9 cellular contexts compared by ENCODE assay signal in genomic region chr2:128520787-128521186, GRCh38.
DNase-seq lines count a peak whose midpoint lies in the region; ATAC-seq and TF ChIP-seq lines count a peak whose summit lies in the region.
"Had no signal": no experiment of that assay in that cellular context is flagged by ENCODE, and none has a peak within 500 bp of the region (broad histone marks: within the 10 kb centered on the region; RNA-seq: fewer than 3 reads in every experiment).

No MANE protein-coding gene starts in this region.

- H3K9me3 Mint-ChIP-seq in natural killer cell: no peaks in the 10 kb centered on the region
- H3K9me3 Mint-ChIP-seq: HFFc6 had no signal

- peak; percentile 83 for ATAC-seq in GM18873 (IDR thresholded peaks at IDR 0.05; ENCODE audit: low FRiP score, unreplicated experiment)
- peak; percentile 95 for ATAC-seq in GM21825 (IDR thresholded peaks at IDR 0.05; ENCODE audit: unreplicated experiment)
- ATAC-seq in natural killer cell: peak; percentile 30 to 43 (median 31)
- ATAC-seq in left ventricle myocardium superior: no peak

- H3K27ac Mint-ChIP-seq in natural killer cell: no peak overlapping the region
- H3K27ac Mint-ChIP-seq: HFFc6 had no signal

- CTCF ChIA-PET in RWPE1 (lab: Yijun Ruan, JAX): no interaction called here

- no peaks in the 10 kb centered on the region for H3K4me1 Mint-ChIP-seq in natural killer cell

- intact Hi-C loops in natural killer cell (cut with micrococcal nuclease): no loop called here
- intact Hi-C loops in left ventricle myocardium superior (cut with micrococcal nuclease): no loop called here

- no peaks in the 10 kb centered on the region for H3K36me3 Mint-ChIP-seq in natural killer cell

- no peak overlapping the region for H3K27ac ChIP-seq in RWPE1

- TF ChIP-seq CTCF in natural killer cell (IDR thresholded peaks at IDR 0.05) (no peak), RWPE1 (conservative IDR thresholded peaks at IDR 0.05; ENCODE audit: low read depth) (no peak)

- peak; percentile 52 for DNase-seq in Jurkat, Clone E6-1 (ENCODE audit: low read depth, low spot score)
- DNase-seq in natural killer cell (no peak), KG1 (lab: John Stamatoyannopoulos, UW) (no peak), RWPE1 (ENCODE audit: low spot score) (no peak), left ventricle myocardium superior (no peak), HUDEP-2 (lab: John Stamatoyannopoulos, UW; ENCODE audit: unreplicated experiment in 76 of 76) (no peak)
- DNase-seq: HFFc6 had no signal

- peaks cover 0 to 5% of the 10 kb centered on the region in 2 donors for H3K27me3 Mint-ChIP-seq in natural killer cell (ENCODE audit: low read depth in 2 of 2)

- H3K4me3 Mint-ChIP-seq in natural killer cell: no peak overlapping the region
- H3K4me3 Mint-ChIP-seq: HFFc6 had no signal

- no peak overlapping the region for H3K4me3 ChIP-seq in Jurkat, Clone E6-1 (ENCODE audit: low read length)

- POLR2A ChIA-PET in RWPE1 (lab: Yijun Ruan, JAX; ENCODE audit: low non-redundant PET): no interaction called here
